ENCODE assay signal across 4 cellular contexts in genomic region chrX:135819912-135820311, GRCh38. TPM values are rescaled to one million over a fixed set of nuclear protein-coding genes. Genes with fewer than 3 reads are reported as not detected.
"Had no signal": no experiment of that assay in that cellular context is flagged by ENCODE, and none has a peak within 500 bp of the region (broad histone marks: within the 10 kb centered on the region; RNA-seq: fewer than 3 reads in every experiment).

Gene CT45A2 (minus strand): TSS chrX:135820012. CDS start chrX:135816265, 3,747 bp downstream.

RNA-seq across cellular contexts. Expression of gene CT45A2, which starts in this region (rescaled TPM):
- total RNA-seq: HepG2, HT-29, IMR-90 had no signal
- polyA plus RNA-seq: HepG2, IgD-negative memory B cell, IMR-90 had no signal
